Comparison of ENCODE assay signal across 8 cellular contexts in genomic region chr20:25470045-25470444, GRCh38.
DNase-seq lines count a peak whose midpoint lies in the region; ATAC-seq lines count a peak whose summit lies in the region.

No MANE protein-coding gene starts in this region.

- DNase-seq in EH (ENCODE audit: low read depth) (peak; percentile 41), MV-4-11 (lab: John Stamatoyannopoulos, UW) (peak; percentile 28), activated T-cell treated with anti-CD3 and anti-CD28 coated beads for 48 hours (ENCODE audit: low read depth) (peak; percentile 29), iPS-NIHi7 (ENCODE audit: extremely low spot score) (peak; percentile 83), NCI-H1092 (lab: John Stamatoyannopoulos, UW) (no peak)

- ATAC-seq in GM21423 (IDR thresholded peaks at IDR 0.05; ENCODE audit: unreplicated experiment) (peak; percentile 90), HG02884 (IDR thresholded peaks at IDR 0.05; ENCODE audit: unreplicated experiment) (no peak), GM21447 (IDR thresholded peaks at IDR 0.05; ENCODE audit: unreplicated experiment) (no peak)
